Comparison of ENCODE assay signal across 11 cellular contexts in genomic region chr1:183630748-183631147, GRCh38. TPM values are rescaled to one million over a fixed set of nuclear protein-coding genes. Genes with fewer than 3 reads are reported as not detected.
DNase-seq lines count a peak whose midpoint lies in the region; ATAC-seq and TF ChIP-seq lines count a peak whose summit lies in the region.
"Had no signal": no experiment of that assay in that cellular context is flagged by ENCODE, and none has a peak within 500 bp of the region (broad histone marks: within the 10 kb centered on the region; RNA-seq: fewer than 3 reads in every experiment).

No MANE protein-coding gene starts in this region.

- H3K27ac ChIP-seq in A673 (ENCODE audit: low read depth, low read length, poor library complexity, severe bottlenecking) (peak overlapping the region; percentile 4), GM23248 (peak overlapping the region; percentile 79)
- H3K27ac ChIP-seq: brain microvascular endothelial cell had no signal

- no peaks in the 10 kb centered on the region for H3K9me2 ChIP-seq in GM23248 (ENCODE audit: insufficient read depth)

- no peaks in the 10 kb centered on the region for H3K27me3 ChIP-seq in A673 (replicated peaks; ENCODE audit: insufficient read depth, low read depth, low read length, poor library complexity)
- H3K27me3 ChIP-seq in GM23248 (replicated peaks; ENCODE audit: insufficient read depth) = no peaks in the 10 kb centered on the region
- H3K27me3 ChIP-seq: brain microvascular endothelial cell had no signal

- H3K27ac Mint-ChIP-seq in brain = peak overlapping the region in 4 of 5 experiments; percentile 3 to 65 (median 32)
- H3K27ac Mint-ChIP-seq in naive thymus-derived CD8-positive, alpha-beta T cell = peak overlapping the region; percentile 3 to 86 (median 66)

- H3K4me1 ChIP-seq in A673 (ENCODE audit: insufficient read depth, low read length, poor library complexity, severe bottlenecking) (peaks cover 20% of the 10 kb centered on the region), GM23248 (ENCODE audit: insufficient read depth) (peaks cover 55% of the 10 kb centered on the region)

- intact Hi-C loops in A673 (cut with micrococcal nuclease; ENCODE audit: unreplicated experiment) = no loop called here

- peaks cover 94% of the 10 kb centered on the region for H3K79me2 ChIP-seq in GM23248 (ENCODE audit: insufficient read depth)

- H3K9me3 Mint-ChIP-seq in brain = no peaks in the 10 kb centered on the region
- no peaks in the 10 kb centered on the region for H3K9me3 Mint-ChIP-seq in naive thymus-derived CD8-positive, alpha-beta T cell

- H3K36me3 ChIP-seq in A673 (ENCODE audit: insufficient read depth, low read length, poor library complexity, severe bottlenecking) (peaks cover 60% of the 10 kb centered on the region), GM23248 (ENCODE audit: low read depth) (peaks cover 39% of the 10 kb centered on the region)

- BruUV-seq in A673 (replicated peaks; lab: Mats Ljungman, UMichigan) = no TSS peak

- no peaks in the 10 kb centered on the region for H3K9me3 ChIP-seq in A673 (ENCODE audit: low read depth, low read length, poor library complexity, severe bottlenecking)
- no peaks in the 10 kb centered on the region for H3K9me3 ChIP-seq in GM23248 (ENCODE audit: low read depth)

- peak overlapping the region; percentile 93 for H3K9ac ChIP-seq in GM23248

- no peak overlapping the region for H3K4me3 ChIP-seq in A673 (ENCODE audit: low read depth, low read length, poor library complexity, severe bottlenecking)
- peak overlapping the region; percentile 96 for H3K4me3 ChIP-seq in GM23248

- H3K4me2 ChIP-seq in GM23248 (ENCODE audit: unreplicated experiment) = peak overlapping the region; percentile 99

- H3K4me1 Mint-ChIP-seq in brain = peaks cover 51% of the 10 kb centered on the region
- H3K4me1 Mint-ChIP-seq in naive thymus-derived CD8-positive, alpha-beta T cell = peaks cover 23 to 75% (median 50%) of the 10 kb centered on the region in 4 donors

- no peak for DNase-seq in A673 (ENCODE audit: low spot score)
- DNase-seq in GM23248 = peak; percentile 83
- DNase-seq in naive thymus-derived CD8-positive, alpha-beta T cell = no peak
- no peak for DNase-seq in NCI-H1092 (lab: John Stamatoyannopoulos, UW)
- DNase-seq: brain microvascular endothelial cell, NCI-H146 had no signal

- WGBS in GM23248 (ENCODE audit: low coverage in 1 of 2, low lambda C conversion rate in 2 of 2, missing lambda C conversion rate in 2 of 2), 2 experiments = 5 to 10% methylated on average over 2 of the region's 2 CpGs

- H3K4me3 Mint-ChIP-seq in brain = peak overlapping the region; percentile 29 to 86 (median 64)
- H3K4me3 Mint-ChIP-seq in naive thymus-derived CD8-positive, alpha-beta T cell = peak overlapping the region; percentile 10 to 80 (median 60)

- peaks cover 39% of the 10 kb centered on the region for H3K36me3 Mint-ChIP-seq in brain
- H3K36me3 Mint-ChIP-seq in naive thymus-derived CD8-positive, alpha-beta T cell = peaks cover 13 to 57% (median 15%) of the 10 kb centered on the region in 3 donors

- peaks cover 82% of the 10 kb centered on the region for H3F3A ChIP-seq in GM23248 (ENCODE audit: insufficient read depth)

- CTCF ChIA-PET in A673 (lab: Charles Lee) = no interaction called here

- in situ Hi-C loops in GM23248 (cut with MboI) = no loop called here

- POLR2A ChIA-PET in A673 (lab: Charles Lee; ENCODE audit: low non-redundant PET) = no interaction called here
- POLR2A ChIA-PET in naive thymus-derived CD8-positive, alpha-beta T cell (lab: Charles Lee) = interaction anchor here (1.3 kb wide), 1 partner anchor 159 kb away, joined by 3 read pairs; the partner anchor contains the start of gene SMG7

- ATAC-seq in naive thymus-derived CD8-positive, alpha-beta T cell = no peak
- no peak for ATAC-seq in GM18511 (IDR thresholded peaks at IDR 0.05; ENCODE audit: unreplicated experiment)
- no peak for ATAC-seq in HG03139 (IDR thresholded peaks at IDR 0.05; ENCODE audit: unreplicated experiment)
- ATAC-seq in esophagus mucosa = no peak

- H2AFZ ChIP-seq in GM23248 = no peak overlapping the region

- peaks cover 5% of the 10 kb centered on the region for H3K27me3 Mint-ChIP-seq in brain
- H3K27me3 Mint-ChIP-seq in naive thymus-derived CD8-positive, alpha-beta T cell = no peaks in the 10 kb centered on the region

- H4K20me1 ChIP-seq in GM23248 (ENCODE audit: insufficient read depth) = peaks cover 6% of the 10 kb centered on the region; the same call in 1 of the 2 replicates

- TF ChIP-seq CTCF in A673 (conservative IDR thresholded peaks at IDR 0.05; ENCODE audit: low read depth, low read length) (no peak), brain (conservative IDR thresholded peaks at IDR 0.05) (no peak)

RNA-seq across cellular contexts. Expression of gene ARPC5, which starts 4.8 kb away (rescaled TPM):
- 138 and 158 TPM in 2 replicates for total RNA-seq in A673 (2021)
- 388 and 428 TPM in 2 replicates for total RNA-seq in GM23248 (2014; rRNA removed; shearing (Covaris generic))
- 666 and 676 TPM in 2 replicates for polyA plus RNA-seq in GM23248 (2016; fragmentation: Nextera tagmentation; extraction: Ambion mirVana)
- polyA plus RNA-seq in brain (ENCODE audit: insufficient read depth, low read depth, low replicate concordance) = 150 TPM
- total RNA-seq in naive thymus-derived CD8-positive, alpha-beta T cell = 100 to 1,000 TPM in 1 of 2 experiments, 10 to 100 TPM in 1; 99.6 to 102 TPM
- 100 to 1,000 TPM; 400 to 556 (median 509) TPM for polyA plus RNA-seq in naive thymus-derived CD8-positive, alpha-beta T cell
- total RNA-seq in esophagus mucosa = 97.8 TPM

RNA-seq across cellular contexts. Expression of gene APOBEC4, which starts 22.4 kb away (rescaled TPM):
- not detected in 2 replicates for total RNA-seq in A673 (2021)
- not detected in 2 replicates for total RNA-seq in GM23248 (2014; rRNA removed; shearing (Covaris generic))
- polyA plus RNA-seq in GM23248 (2016; fragmentation: Nextera tagmentation; extraction: Ambion mirVana) = not detected in 2 replicates
- polyA plus RNA-seq in brain (ENCODE audit: insufficient read depth, low read depth, low replicate concordance) = not detected
- total RNA-seq in naive thymus-derived CD8-positive, alpha-beta T cell = not detected
- polyA plus RNA-seq in naive thymus-derived CD8-positive, alpha-beta T cell = not detected
- not detected for total RNA-seq in esophagus mucosa
- total RNA-seq: Daoy had no signal

RNA-seq across cellular contexts. Expression of gene NCF2, which starts 40.5 kb away (rescaled TPM):
- total RNA-seq in A673 (2021) (not detected in 2 replicates), esophagus mucosa (8.3 TPM)
- total RNA-seq in GM23248 (2014; rRNA removed; shearing (Covaris generic)) = not detected in 2 replicates
- polyA plus RNA-seq in GM23248 (2016; fragmentation: Nextera tagmentation; extraction: Ambion mirVana) (0.28 and 0.41 TPM in 2 replicates), brain (ENCODE audit: insufficient read depth, low read depth, low replicate concordance) (3.5 TPM)
- under 1 TPM; 0.91 to 0.99 TPM for total RNA-seq in naive thymus-derived CD8-positive, alpha-beta T cell
- polyA plus RNA-seq in naive thymus-derived CD8-positive, alpha-beta T cell = 1 to 10 TPM in 2 of 3 donors, not detected in 1; 1.2 to 3.4 TPM
